In the genomic region with DNA sequence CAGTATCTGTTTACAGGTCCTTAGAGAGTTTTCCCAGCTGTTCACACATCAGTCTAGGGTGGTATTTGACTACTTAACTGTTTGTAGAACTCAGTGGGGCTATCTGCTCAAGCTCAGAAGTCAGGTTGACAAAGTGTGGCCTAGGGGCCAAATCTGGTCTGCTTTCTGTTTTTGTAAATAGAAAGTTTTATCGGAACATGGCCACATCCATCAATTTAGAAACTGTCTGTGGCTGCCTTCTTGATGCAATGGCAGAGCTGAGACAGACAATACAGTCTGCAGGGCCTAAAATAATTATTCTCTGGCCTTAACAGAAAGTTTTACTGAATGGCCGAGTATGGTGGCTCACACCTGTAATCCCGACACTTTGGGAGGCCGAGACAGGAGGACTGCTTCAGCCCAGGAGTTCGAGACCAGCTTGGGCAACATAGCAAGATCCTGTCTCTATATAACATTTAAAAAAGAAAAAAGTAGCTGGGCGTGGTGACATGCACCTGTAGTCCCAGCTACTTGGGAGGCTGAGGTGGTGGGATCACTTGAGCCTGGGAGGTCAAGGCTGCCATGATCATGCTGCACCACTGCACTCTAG, we compare ENCODE assay signal across 15 cellular contexts. TPM values are rescaled to one million over a fixed set of nuclear protein-coding genes. Genes with fewer than 3 reads are reported as not detected.
DNase-seq lines count a peak whose midpoint lies in the region; ATAC-seq and TF ChIP-seq lines count a peak whose summit lies in the region.
"Had no signal": no experiment of that assay in that cellular context is flagged by ENCODE, and none has a peak within 500 bp of the region (broad histone marks: within the 10 kb centered on the region; RNA-seq: fewer than 3 reads in every experiment).

No MANE protein-coding gene starts in this region.

- H3K9me2 ChIP-seq in HCT116 (ENCODE audit: insufficient read depth), result no peaks in the 10 kb centered on the region

- no peaks in the 10 kb centered on the region for H3K9me3 Mint-ChIP-seq in CD8-positive, alpha-beta T cell
- no peaks in the 10 kb centered on the region for H3K9me3 Mint-ChIP-seq in activated naive CD8-positive, alpha-beta T cell treated with anti-CD3 and anti-CD28 coated beads, Interleukin-2, amount 50 U/mL, for 24 hours
- H3K9me3 Mint-ChIP-seq in neural crest cell, result no peaks in the 10 kb centered on the region

- no peaks in the 10 kb centered on the region for H3K27me3 Mint-ChIP-seq in CD8-positive, alpha-beta T cell (ENCODE audit: low read depth)
- H3K27me3 Mint-ChIP-seq in activated naive CD8-positive, alpha-beta T cell treated with anti-CD3 and anti-CD28 coated beads, Interleukin-2, amount 50 U/mL, for 24 hours, result peaks cover 9% of the 10 kb centered on the region
- peaks cover 4% of the 10 kb centered on the region for H3K27me3 Mint-ChIP-seq in neural crest cell (ENCODE audit: low read depth)

- H3K4me1 ChIP-seq in CD8-positive, alpha-beta T cell (ENCODE audit: insufficient read depth, low read length), result peaks cover 21% of the 10 kb centered on the region
- peaks cover 27 to 61% of the 10 kb centered on the region in 2 experiments for H3K4me1 ChIP-seq in HCT116 (ENCODE audit: control insufficient read depth in 1 of 2, insufficient read depth in 2 of 2, low read length in 2 of 2)

- H3K4me3 ChIP-seq in CD8-positive, alpha-beta T cell (ENCODE audit: low read depth, low read length), result no peak overlapping the region
- no peak overlapping the region for H3K4me3 ChIP-seq in HCT116 (replicated peaks in 1 of 2; ENCODE audit: low read depth in 1 of 2, low read length in 2 of 2)

- H3K79me2 ChIP-seq in HCT116 (ENCODE audit: insufficient read depth, low read length), result peaks cover 63% of the 10 kb centered on the region

- H3K9me3 ChIP-seq in CD8-positive, alpha-beta T cell (ENCODE audit: low read length), result no peaks in the 10 kb centered on the region
- no peaks in the 10 kb centered on the region for H3K9me3 ChIP-seq in HCT116 (ENCODE audit: control insufficient read depth in 1 of 2, insufficient read depth in 1 of 2, low read depth in 1 of 2, low read length in 2 of 2)

- H3K9ac ChIP-seq in HCT116 (ENCODE audit: low read length), result peak overlapping the region; percentile 100

- H3K4me3 Mint-ChIP-seq in CD8-positive, alpha-beta T cell, result peak overlapping the region; percentile 63
- H3K4me3 Mint-ChIP-seq in activated naive CD8-positive, alpha-beta T cell treated with anti-CD3 and anti-CD28 coated beads, Interleukin-2, amount 50 U/mL, for 24 hours, result peak overlapping the region; percentile 99
- peak overlapping the region; percentile 66 for H3K4me3 Mint-ChIP-seq in neural crest cell

- CTCF ChIA-PET in CD8-positive, alpha-beta T cell (lab: Charles Lee), result interaction anchor here (1.0 to 1.7 kb wide), 6 partner anchors 9 to 84 kb away, joined by 3 to 5 read pairs (median 4); no protein-coding TSS in a partner anchor
- CTCF ChIA-PET in HCT116 (lab: Charles Lee), result interaction anchor here (1.6 kb wide), 1 partner anchor 13 kb away, joined by 5 read pairs; no protein-coding TSS in a partner anchor

- DNase-seq in CD8-positive, alpha-beta T cell, result no peak
- no peak for DNase-seq in HCT116 (ENCODE audit: low read depth, low spot score)
- DNase-seq in activated naive CD8-positive, alpha-beta T cell treated with anti-CD3 and anti-CD28 coated beads, Interleukin-2, amount 50 U/mL, for 24 hours, result no peak
- DNase-seq in neural crest cell (ENCODE audit: low read depth, low spot score), result no peak
- no peak for DNase-seq in stimulated activated CD4-positive, alpha-beta T cell treated with anti-CD3 and anti-CD28 coated beads, Interleukin-4, amount 100 ng/mL, for 4 hours
- DNase-seq: activated effector memory CD4-positive, alpha-beta T cell treated with anti-CD3 and anti-CD28 coated beads, Interleukin-2, amount 50 U/mL, for 16 hours; DMS 273 treated with DMSO at 0.1 percent for 48 hours; kidney; nucleus accumbens; stimulated activated CD4-positive, alpha-beta T cell treated with anti-CD3 and anti-CD28 coated beads, Interleukin-2, amount 100 ng/mL, for 48 hours had no signal

- TF ChIP-seq RAD21 in HCT116 (IDR thresholded peaks at IDR 0.05; ENCODE audit: low read depth), result no peak

- no peak overlapping the region for H2AFZ ChIP-seq in HCT116 (ENCODE audit: low read depth, low read length, poor library complexity, severe bottlenecking)

- no peaks in the 10 kb centered on the region for H3K27me3 ChIP-seq in CD8-positive, alpha-beta T cell (ENCODE audit: insufficient read depth, low read length)
- H3K27me3 ChIP-seq in HCT116 (ENCODE audit: insufficient read depth, low read length), result no peaks in the 10 kb centered on the region

- H3K36me3 ChIP-seq in CD8-positive, alpha-beta T cell (ENCODE audit: insufficient read depth, low read length), result peaks cover 25% of the 10 kb centered on the region
- peaks cover 22 to 38% of the 10 kb centered on the region in 2 experiments for H3K36me3 ChIP-seq in HCT116 (ENCODE audit: control insufficient read depth in 1 of 2, insufficient read depth in 2 of 2, low read length in 2 of 2)

- peaks cover 49% of the 10 kb centered on the region for H3K4me1 Mint-ChIP-seq in CD8-positive, alpha-beta T cell (ENCODE audit: low read depth)
- H3K4me1 Mint-ChIP-seq in activated naive CD8-positive, alpha-beta T cell treated with anti-CD3 and anti-CD28 coated beads, Interleukin-2, amount 50 U/mL, for 24 hours, result peaks cover 70% of the 10 kb centered on the region
- H3K4me1 Mint-ChIP-seq in neural crest cell, result peaks cover 38% of the 10 kb centered on the region

- H3K36me3 Mint-ChIP-seq in CD8-positive, alpha-beta T cell, result peaks cover 54% of the 10 kb centered on the region
- H3K36me3 Mint-ChIP-seq in activated naive CD8-positive, alpha-beta T cell treated with anti-CD3 and anti-CD28 coated beads, Interleukin-2, amount 50 U/mL, for 24 hours (ENCODE audit: low read depth), result peaks cover 54% of the 10 kb centered on the region
- H3K36me3 Mint-ChIP-seq in neural crest cell (ENCODE audit: low read depth), result peaks cover 22% of the 10 kb centered on the region

- no peak for TF ChIP-seq POLR2A in HCT116 (IDR thresholded peaks at IDR 0.05; ENCODE audit: borderline replicate concordance, extremely low read depth, insufficient read depth, insufficient read length)

- H3K27ac ChIP-seq in CD8-positive, alpha-beta T cell (ENCODE audit: low read depth, low read length), result no peak overlapping the region
- peak overlapping the region; percentile 98 for H3K27ac ChIP-seq in HCT116 (ENCODE audit: low read depth, low read length)

- H3K4me2 ChIP-seq in HCT116 (ENCODE audit: low read length), result peak overlapping the region; percentile 81

- TF ChIP-seq CTCF in CD8-positive, alpha-beta T cell (IDR thresholded peaks at IDR 0.05), result no peak
- TF ChIP-seq CTCF in HCT116 (IDR thresholded peaks at IDR 0.05 in 2 of 3, conservative IDR thresholded peaks at IDR 0.05 in 1 of 3; ENCODE audit: borderline replicate concordance in 1 of 3, insufficient read depth in 1 of 3, low read depth in 2 of 3, low read length in 2 of 3) (no peak), neural crest cell (conservative IDR thresholded peaks at IDR 0.05) (no peak)

- H4K20me1 ChIP-seq in HCT116 (ENCODE audit: insufficient read depth), result no peaks in the 10 kb centered on the region

- POLR2A ChIA-PET in CD8-positive, alpha-beta T cell (lab: Charles Lee), result interaction anchor here (1.6 kb wide), 1 partner anchor 13 kb away, joined by 4 read pairs; no protein-coding TSS in a partner anchor
- POLR2A ChIA-PET in HCT116 (lab: Charles Lee), result interaction anchor here (0.7 to 6.0 kb wide), 3 partner anchors 9 to 84 kb away, joined by 3 to 60 read pairs (median 6); no protein-coding TSS in a partner anchor

- BruUV-seq in HCT116 (replicated peaks; lab: Mats Ljungman, UMichigan), result no TSS peak

- intact Hi-C loops in CD8-positive, alpha-beta T cell (cut with DNase I, micrococcal nuclease), result loop anchor here in 1 of 2 experiments (5.0 to 10.0 kb wide), 3 partner anchors 218 to 750 kb away; a partner anchor contains a TSS
- intact Hi-C loops in HCT116 (cut with micrococcal nuclease), result no loop called here

- RAD21 ChIA-PET in HCT116 (lab: Charles Lee; ENCODE audit: low non-redundant PET in 1 of 2, low total read pairs in 2 of 2, uncharacterized antibody in 2 of 2, unreplicated experiment in 2 of 2), result interaction anchor here in 1 of 2 experiments (0.7 kb wide), 1 partner anchor 80 kb away, joined by 4 read pairs; no protein-coding TSS in a partner anchor

- H3K27ac Mint-ChIP-seq in CD8-positive, alpha-beta T cell, result no peak overlapping the region
- H3K27ac Mint-ChIP-seq in activated naive CD8-positive, alpha-beta T cell treated with anti-CD3 and anti-CD28 coated beads, Interleukin-2, amount 50 U/mL, for 24 hours, result peak overlapping the region; percentile 100
- no peak overlapping the region for H3K27ac Mint-ChIP-seq in neural crest cell (ENCODE audit: unreplicated experiment)

- no peak for ATAC-seq in CD8-positive, alpha-beta T cell
- ATAC-seq in HCT116 (no peak), HG02798 (IDR thresholded peaks at IDR 0.05; ENCODE audit: poor library complexity, unreplicated experiment) (no peak), GM18502 (IDR thresholded peaks at IDR 0.05; ENCODE audit: poor library complexity, unreplicated experiment) (no peak), HG03159 (IDR thresholded peaks at IDR 0.05; ENCODE audit: unreplicated experiment) (no peak)
- no peak for ATAC-seq in activated naive CD8-positive, alpha-beta T cell treated with anti-CD3 and anti-CD28 coated beads, Interleukin-2, amount 50 U/mL, for 24 hours

TF ChIP-seq in HCT116, 20 proteins besides CTCF, POLR2A, EP300 and RAD21 (continues in another document):
- TF ChIP-seq ZFX (IDR thresholded peaks at IDR 0.05) (no peak), CEBPB (IDR thresholded peaks at IDR 0.05; ENCODE audit: low read depth) (no peak), TCF7L2 (IDR thresholded peaks at IDR 0.05; ENCODE audit: borderline replicate concordance, extremely low read depth, insufficient read depth, insufficient read length) (no peak)

RNA-seq across cellular contexts. Expression of a gene that starts 2.4 kb away (rescaled TPM):
- 10 to 100 TPM; 32.2 to 34.3 TPM for total RNA-seq in CD8-positive, alpha-beta T cell
- 80.2 TPM for total RNA-seq in HCT116 (2021; ENCODE audit: unreplicated experiment)
- 59.4 and 61.6 TPM in 2 replicates for polyA plus RNA-seq in HCT116 (2012)
- 87.0 and 87.6 TPM in 2 replicates for total RNA-seq in neural crest cell

RNA-seq across cellular contexts. Expression of a gene that starts 28.4 kb away (rescaled TPM):
- 10 to 100 TPM; 14.6 to 15.5 TPM for total RNA-seq in CD8-positive, alpha-beta T cell
- 72.9 TPM for total RNA-seq in HCT116 (2021; ENCODE audit: unreplicated experiment)
- polyA plus RNA-seq in HCT116 (2012), result 91.1 and 104 TPM in 2 replicates
- total RNA-seq in neural crest cell, result 2.2 and 2.8 TPM in 2 replicates
- total RNA-seq: frontal cortex had no signal

RNA-seq across cellular contexts. Expression of a gene that starts 36.5 kb away (rescaled TPM):
- not detected for total RNA-seq in CD8-positive, alpha-beta T cell
- total RNA-seq in HCT116 (2021; ENCODE audit: unreplicated experiment) (not detected), neural crest cell (not detected in 2 replicates)
- polyA plus RNA-seq in HCT116 (2012), result 0.04 TPM in 1 of 2 replicates, not detected in the other
- total RNA-seq: frontal cortex, kidney, LHCN-M2 had no signal

RNA-seq across cellular contexts. Expression of a gene that starts 49.9 kb away (rescaled TPM):
- total RNA-seq in CD8-positive, alpha-beta T cell, result not detected
- 7.6 TPM for total RNA-seq in HCT116 (2021; ENCODE audit: unreplicated experiment)
- polyA plus RNA-seq in HCT116 (2012), result 9.0 and 10.2 TPM in 2 replicates
- total RNA-seq in neural crest cell, result 0.25 TPM in 1 of 2 replicates, not detected in the other
- total RNA-seq: LHCN-M2 had no signal
